Comparison of ENCODE assay signal across 18 cellular contexts in the genomic region with DNA sequence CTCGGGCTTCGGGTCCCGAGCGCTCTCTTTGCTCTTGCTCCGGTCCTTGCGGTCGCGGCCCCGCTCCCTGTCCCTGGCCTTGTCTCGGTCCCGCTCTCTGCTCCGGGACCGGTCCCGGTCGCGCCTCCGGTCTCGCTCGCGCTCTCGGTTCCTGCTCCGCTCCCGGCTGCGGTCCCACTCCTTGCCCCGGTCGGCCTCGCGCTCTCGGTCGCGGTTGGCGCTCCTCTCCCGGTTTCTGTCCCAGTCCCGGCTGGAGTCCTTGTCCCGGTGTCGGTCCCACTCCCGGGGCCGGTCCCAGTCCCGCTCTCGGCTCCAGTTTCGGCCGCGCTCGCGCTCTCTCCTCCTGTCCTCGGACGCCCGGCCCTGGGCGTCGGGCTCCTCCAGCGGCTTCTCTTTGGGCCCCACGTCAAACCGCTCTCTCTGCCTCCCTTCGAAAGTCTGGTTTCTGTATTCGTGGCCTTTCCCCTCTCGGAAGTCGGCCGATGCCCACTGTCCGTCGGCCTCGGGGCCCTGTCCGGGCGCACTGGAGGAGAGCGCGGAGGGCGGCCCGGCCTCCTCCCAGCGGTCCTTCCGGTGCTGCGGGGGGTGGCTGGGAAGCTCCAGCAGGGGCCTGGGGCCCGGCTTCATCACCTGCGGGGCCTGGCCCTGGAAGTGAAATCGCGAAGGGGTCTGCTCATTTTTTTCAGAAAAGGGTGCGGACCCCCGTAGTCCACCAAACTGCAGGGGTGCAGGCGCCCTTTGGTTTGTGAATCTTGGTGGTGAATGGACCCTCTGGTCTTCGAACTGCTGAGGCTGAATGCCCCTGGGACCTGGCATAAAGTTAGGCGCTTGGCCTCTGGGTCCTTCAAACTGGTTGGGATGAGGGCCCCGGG.
"Had no signal": no experiment of that assay in that cellular context is flagged by ENCODE, and none has a peak within 500 bp of the region (broad histone marks: within the 10 kb centered on the region; RNA-seq: fewer than 3 reads in every experiment).

No MANE protein-coding gene starts in this region.

- H3K4me3 ChIP-seq: body of pancreas, right lobe of liver had no signal

- H3K9me3 ChIP-seq: body of pancreas, neutrophil, right lobe of liver had no signal

- H3K27me3 ChIP-seq: body of pancreas, right lobe of liver had no signal

- ATAC-seq: activated CD8-positive, alpha-beta memory T cell treated with anti-CD3 and anti-CD28 coated beads, Interleukin-2, amount 10 ng/mL, durations not matched to agents 7 days and 5 days; activated naive CD4-positive, alpha-beta T cell treated with anti-CD3 and anti-CD28 coated beads, Interleukin-2, amount 50 U/mL, for 72 hours; body of pancreas; effector memory CD8-positive, alpha-beta T cell; left ventricle myocardium superior; right lobe of liver had no signal

- DNase-seq: activated CD4-positive, alpha-beta T cell treated with anti-CD3 and anti-CD28 coated beads, Interleukin-2, amount 50 U/mL, for 4 hours; activated CD4-positive, CD25-positive, alpha-beta regulatory T cell treated with anti-CD3 and anti-CD28 coated beads, Interleukin-2, amount 50 U/mL, for 72 hours; activated CD8-positive, alpha-beta memory T cell treated with anti-CD3 and anti-CD28 coated beads, Interleukin-2, amount 10 ng/mL, durations not matched to agents 7 days and 5 days; activated effector memory CD4-positive, alpha-beta T cell treated with anti-CD3 and anti-CD28 coated beads, Interleukin-2, amount 50 U/mL, for 16 hours; activated T-cell treated with anti-CD3 and anti-CD28 coated beads, Interleukin-2, amount 50 U/mL, for 24 hours; amniotic stem cell; body of pancreas; central memory CD4-positive, alpha-beta T cell; effector memory CD8-positive, alpha-beta T cell; erythroblast; hypothalamus; islet precursor cell; left ventricle myocardium superior; stimulated activated CD4-positive, alpha-beta T cell treated with anti-CD3 and anti-CD28 coated beads, Interleukin-2, amount 100 ng/mL, for 24 hours; stimulated activated naive CD4-positive, alpha-beta T cell treated with Interleukin-2 at 50 U/mL for 16 hours had no signal

- H3K4me1 ChIP-seq: right lobe of liver had no signal

- H3K27ac ChIP-seq: body of pancreas, neutrophil, right lobe of liver had no signal
